In the genomic region with DNA sequence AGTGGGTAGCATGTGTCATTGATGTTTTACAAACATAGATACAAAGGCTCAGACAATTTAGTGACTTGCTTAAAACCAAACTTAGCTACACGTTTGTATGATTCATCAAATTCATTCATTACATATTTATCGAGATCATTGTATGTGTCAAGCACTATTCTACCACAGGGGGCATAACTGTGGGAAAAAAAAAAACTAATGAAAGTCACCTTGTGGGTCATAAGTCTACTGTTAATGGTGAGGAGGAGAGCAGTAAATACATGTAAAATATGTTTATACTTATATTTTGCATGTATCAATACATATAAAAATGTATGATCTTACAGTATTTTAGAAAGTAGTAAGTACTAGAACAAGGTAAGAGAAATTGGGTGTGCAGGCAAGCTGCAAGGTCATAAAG, we compare ENCODE assay signal across 25 cellular contexts.
DNase-seq lines count a peak whose midpoint lies in the region; ATAC-seq, FAIRE-seq and TF ChIP-seq lines count a peak whose summit lies in the region.
"Had no signal": no experiment of that assay in that cellular context is flagged by ENCODE, and none has a peak within 500 bp of the region (broad histone marks: within the 10 kb centered on the region; RNA-seq: fewer than 3 reads in every experiment).

No MANE protein-coding gene starts in this region.

- no peak overlapping the region for H3K4me2 ChIP-seq in PC-3 (ENCODE audit: low read length)

- H3K4me3 Mint-ChIP-seq in mesothelial cell of epicardium, result no peak overlapping the region
- H3K4me3 Mint-ChIP-seq: CD4-positive, alpha-beta T cell had no signal

- no peaks in the 10 kb centered on the region for H3K79me2 ChIP-seq in PC-3 (ENCODE audit: low read length)

- no peak overlapping the region for H3K27ac Mint-ChIP-seq in mesothelial cell of epicardium
- H3K27ac Mint-ChIP-seq: CD4-positive, alpha-beta T cell had no signal

- H3F3A ChIP-seq in PC-3 (ENCODE audit: low read length, unreplicated experiment), result no peaks in the 10 kb centered on the region

- POLR2A ChIA-PET in PC-3 (lab: Charles Lee; ENCODE audit: unreplicated experiment), result no interaction called here

- H2AFZ ChIP-seq in PC-3 (ENCODE audit: low read length), result no peak overlapping the region

- DNase-seq in HT1080 (ENCODE audit: low read depth), result peak; percentile 4
- peak; percentile 33 for DNase-seq in PC-3
- DNase-seq in mesothelial cell of epicardium (ENCODE audit: low spot score in 2 of 2, unreplicated experiment in 2 of 2), result no peak
- DNase-seq in SW 1271 (lab: John Stamatoyannopoulos, UW), result no peak
- no peak for DNase-seq in NCI-H1417 treated with DMSO at 0.1 percent for 48 hours (lab: John Stamatoyannopoulos, UW)
- DNase-seq in D721Med (ENCODE audit: insufficient read length, low spot score), result no peak
- DNase-seq: BE2C; CD4-positive, alpha-beta T cell; COR-L47; DMS 273 treated with DMSO at 0.1 percent for 48 hours; MM.1S; NCI-H1092 treated with DMSO at 0.1 percent for 48 hours; NCI-H146; NCI-H2029; NCI-H226; NCI-H510A treated with DMSO at 0.1 percent for 48 hours; NCI-H748 treated with DMSO at 0.1 percent for 48 hours; RPMI8226; SHP77; T-helper 1 cell had no signal

- peak; percentile 6; the same call in 1 of the 3 replicates for TF ChIP-seq CTCF in GM12872 (IDR thresholded peaks at IDR 0.05; ENCODE audit: insufficient read depth, low read depth, low read length)
- TF ChIP-seq CTCF in PC-3 (conservative IDR thresholded peaks at IDR 0.05; ENCODE audit: low read depth, low read length), result peak; percentile 49
- peak; percentile 55 for TF ChIP-seq CTCF in mesothelial cell of epicardium (IDR thresholded peaks at IDR 0.05; ENCODE audit: unreplicated experiment)
- TF ChIP-seq CTCF in D721Med (IDR thresholded peaks at IDR 0.05; ENCODE audit: insufficient read depth, missing control alignments), result no peak

- no peaks in the 10 kb centered on the region for H3K9me2 ChIP-seq in PC-3 (replicated peaks; ENCODE audit: low read length)

- no peaks in the 10 kb centered on the region for H3K27me3 ChIP-seq in PC-3 (ENCODE audit: low read length)
- H3K27me3 ChIP-seq: BE2C had no signal

- no peaks in the 10 kb centered on the region for H3K27me3 Mint-ChIP-seq in mesothelial cell of epicardium (ENCODE audit: low read depth)
- H3K27me3 Mint-ChIP-seq: CD4-positive, alpha-beta T cell had no signal

- H3K4me3 ChIP-seq in PC-3 (ENCODE audit: low read length), result no peak overlapping the region
- H3K4me3 ChIP-seq: SK-N-MC had no signal

- no peaks in the 10 kb centered on the region for H3K36me3 ChIP-seq in PC-3 (ENCODE audit: low read depth, low read length)
- H3K36me3 ChIP-seq: BE2C had no signal

- intact Hi-C loops in PC-3 (cut with micrococcal nuclease), result no loop called here

- H3K36me3 Mint-ChIP-seq in mesothelial cell of epicardium, result no peaks in the 10 kb centered on the region

- no peaks in the 10 kb centered on the region for H3K9me3 ChIP-seq in PC-3 (ENCODE audit: low read length)
- H3K9me3 ChIP-seq: BE2C had no signal

- ATAC-seq in PC-3, result no peak
- ATAC-seq in GM21528 (IDR thresholded peaks at IDR 0.05; ENCODE audit: low FRiP score, unreplicated experiment), result no peak

- no TSS peak for BruUV-seq in PC-3 (replicated peaks; lab: Mats Ljungman, UMichigan)

- H3K9ac ChIP-seq in PC-3 (ENCODE audit: low read length), result no peak overlapping the region

- no peak for FAIRE-seq in D721Med (lab: Jason Lieb, UNC)
- FAIRE-seq: G401.6, GM18507 had no signal

- no peak overlapping the region for H3K27ac ChIP-seq in PC-3 (ENCODE audit: low read length)
- H3K27ac ChIP-seq: SK-N-MC had no signal

- no peaks in the 10 kb centered on the region for H3K9me3 Mint-ChIP-seq in mesothelial cell of epicardium
- H3K9me3 Mint-ChIP-seq: CD4-positive, alpha-beta T cell had no signal

- no peaks in the 10 kb centered on the region for H3K4me1 Mint-ChIP-seq in mesothelial cell of epicardium

- CTCF ChIA-PET in PC-3 (lab: Charles Lee), result no interaction called here

- no peaks in the 10 kb centered on the region for H4K20me1 ChIP-seq in PC-3 (ENCODE audit: low read length)

- H3K4me1 ChIP-seq in PC-3 (ENCODE audit: insufficient read depth, low read length), result no peaks in the 10 kb centered on the region
- H3K4me1 ChIP-seq: BE2C had no signal

Comparison
In these comparisons a context has a peak if more than half of its experiments do, and no peak if none do; other contexts are left out.
1. DNase-seq: peak in HT1080 (single experiment) and PC-3 (single experiment); none in mesothelial cell of epicardium (0 of 2), SW 1271 (0 of 2), NCI-H1417 treated with DMSO at 0.1 percent for 48 hours (single experiment) and D721Med (single experiment).